Comparison of ENCODE assay signal across 13 cellular contexts in the genomic region with DNA sequence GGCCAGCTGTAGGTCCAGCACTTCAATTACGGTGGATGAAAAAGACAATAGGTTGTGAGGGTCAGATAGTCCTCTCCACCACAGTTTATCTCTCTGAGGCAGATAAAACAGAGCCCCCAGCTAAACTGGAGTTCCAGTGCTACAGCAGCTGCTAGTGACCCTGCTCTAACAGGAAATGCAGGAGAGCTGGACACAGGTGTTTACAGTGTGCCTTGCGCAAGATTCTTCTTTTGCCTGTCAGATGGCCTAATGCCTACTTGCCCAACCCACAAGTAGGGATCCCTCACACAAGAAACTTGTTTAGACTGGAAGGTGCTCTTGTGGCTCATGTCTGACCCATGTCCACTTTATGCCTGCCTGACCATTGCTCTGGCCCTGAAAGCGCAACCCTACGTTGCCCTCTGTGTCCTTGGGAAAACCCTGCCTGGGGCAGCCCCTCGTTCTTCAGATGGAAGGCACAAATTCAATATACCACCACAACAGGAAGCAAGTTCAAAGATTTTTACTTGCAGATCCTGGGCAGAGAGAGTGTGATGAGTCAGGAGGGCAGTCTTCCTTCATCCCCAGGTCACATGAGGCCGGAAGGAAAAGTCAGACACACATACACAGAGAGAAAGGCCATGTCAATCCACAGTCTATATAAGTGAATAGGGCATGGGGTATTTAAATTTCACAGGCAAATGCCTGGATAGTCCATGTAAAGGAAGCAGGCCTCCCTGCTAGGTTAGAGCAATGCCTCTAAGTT.
"Had no signal": no experiment of that assay in that cellular context is flagged by ENCODE, and none has a peak within 500 bp of the region (broad histone marks: within the 10 kb centered on the region; RNA-seq: fewer than 3 reads in every experiment).

No MANE protein-coding gene starts in this region.

- H3K9me3 ChIP-seq: body of pancreas had no signal

- DNase-seq: activated B cell treated with CpG ODN at 0.5 μM for 24 hours; activated CD4-positive, alpha-beta T cell treated with anti-CD3 and anti-CD28 coated beads for 48 hours; activated CD8-positive, alpha-beta T cell treated with anti-CD3 and anti-CD28 coated beads for 36 hours; activated gamma-delta T cell treated with Interleukin-2 at 50 U/mL for 16 hours; activated T-cell treated with anti-CD3 and anti-CD28 coated beads, Interleukin-2, amount 50 U/mL, for 72 hours; amniotic stem cell; body of pancreas; cortex of kidney; effector CD8-positive, alpha-beta T cell; nephron progenitor cell; stimulated activated CD4-positive, alpha-beta T cell treated with anti-CD3 and anti-CD28 coated beads, Interleukin-2, amount 100 ng/mL, for 24 hours had no signal

- H3K4me3 ChIP-seq: body of pancreas had no signal

- H3K27ac ChIP-seq: body of pancreas, foreskin keratinocyte had no signal

- H3K4me1 ChIP-seq: body of pancreas, foreskin keratinocyte had no signal

- ATAC-seq: activated CD8-positive, alpha-beta T cell treated with anti-CD3 and anti-CD28 coated beads for 36 hours; activated T-cell treated with anti-CD3 and anti-CD28 coated beads, Interleukin-2, amount 50 U/mL, for 72 hours; body of pancreas; foreskin keratinocyte; stimulated activated effector memory CD8-positive, alpha-beta T cell treated with anti-CD3 and anti-CD28 coated beads, Interleukin-12 subunit alpha, Interleukin-12 subunit beta, amount 100 ng/mL, for 72 hours had no signal

- H3K27me3 ChIP-seq: body of pancreas, foreskin keratinocyte had no signal
